In the genomic region with DNA sequence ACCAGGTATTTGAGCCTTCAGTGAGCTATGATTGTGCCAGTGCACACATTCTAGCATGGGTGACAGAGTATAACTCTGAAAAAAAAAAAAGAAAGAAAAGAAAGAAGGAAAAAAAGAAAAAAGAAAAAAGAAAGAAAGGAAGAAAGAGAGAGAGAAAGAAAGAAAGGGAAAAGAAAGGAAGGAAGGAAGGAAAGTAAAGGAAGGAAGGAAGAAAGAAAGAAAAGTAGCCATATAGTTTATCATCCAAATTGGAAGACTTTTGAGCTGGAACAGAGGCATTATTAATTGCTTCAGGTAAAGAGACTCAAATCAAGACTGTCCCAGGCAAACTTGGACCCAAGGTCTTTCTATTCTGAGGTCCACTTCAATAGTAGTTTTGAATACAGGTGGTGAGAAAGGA, we compare ENCODE assay signal across 20 cellular contexts. TPM values are rescaled to one million over a fixed set of nuclear protein-coding genes. Genes with fewer than 3 reads are reported as not detected.
A peak's percentile ranks its signal among the peaks of the same experiment; 100 is the strongest.
DNase-seq lines count a peak whose midpoint lies in the region; ATAC-seq, FAIRE-seq and TF ChIP-seq lines count a peak whose summit lies in the region.
"Had no signal": no experiment of that assay in that cellular context is flagged by ENCODE, and none has a peak within 500 bp of the region (broad histone marks: within the 10 kb centered on the region; RNA-seq: fewer than 3 reads in every experiment).

No MANE protein-coding gene starts in this region.

- no peaks in the 10 kb centered on the region for H3K36me3 Mint-ChIP-seq in activated T-cell treated with anti-CD3 and anti-CD28 coated beads, Interleukin-2, amount 50 U/mL, for 72 hours (ENCODE audit: insufficient read depth in 2 of 2)
- no peaks in the 10 kb centered on the region for H3K36me3 Mint-ChIP-seq in activated T-cell treated with anti-CD3 and anti-CD28 coated beads, Interleukin-2, amount 50 U/mL, for 4 hours (ENCODE audit: insufficient read depth)
- no peaks in the 10 kb centered on the region for H3K36me3 Mint-ChIP-seq in chondrocyte (ENCODE audit: low read depth)

- H4K20me1 ChIP-seq in PC-3 (ENCODE audit: low read length) (no peaks in the 10 kb centered on the region), smooth muscle cell (ENCODE audit: low read depth) (no peaks in the 10 kb centered on the region), hepatocyte (ENCODE audit: insufficient read depth, poor library complexity, severe bottlenecking) (no peaks in the 10 kb centered on the region)

- no peaks in the 10 kb centered on the region for H3K27me3 ChIP-seq in PC-3 (ENCODE audit: low read length)
- H3K27me3 ChIP-seq in smooth muscle cell (ENCODE audit: low read depth) = no peaks in the 10 kb centered on the region
- H3K27me3 ChIP-seq in hepatocyte = no peaks in the 10 kb centered on the region
- H3K27me3 ChIP-seq: Peyer's patch, SJCRH30 had no signal

- FAIRE-seq in urothelium cell line (lab: Jason Lieb, UNC) = no peak

- no peak for DNase-seq in activated T-cell treated with anti-CD3 and anti-CD28 coated beads, Interleukin-2, amount 50 U/mL, for 72 hours
- DNase-seq in activated T-cell treated with anti-CD3 and anti-CD28 coated beads, Interleukin-2, amount 50 U/mL, for 4 hours = no peak
- no peak for DNase-seq in PC-3
- no peak for DNase-seq in chondrocyte (ENCODE audit: low spot score)
- no peak for DNase-seq in smooth muscle cell (lab: John Stamatoyannopoulos, UW; ENCODE audit: unreplicated experiment)
- no peak for DNase-seq in hepatocyte (ENCODE audit: low spot score)
- no peak for DNase-seq in urothelium cell line (ENCODE audit: low spot score)
- DNase-seq: 8988T, COR-L47, DMS79, MV-4-11, NCI-H1105 treated with DMSO at 0.1 percent for 48 hours, NCI-H2029 treated with DMSO at 0.1 percent for 48 hours, NCI-H510A treated with DMSO at 0.1 percent for 48 hours, NCI-H774, Peyer's patch, SJCRH30 had no signal

- H3K4me3 Mint-ChIP-seq in activated T-cell treated with anti-CD3 and anti-CD28 coated beads, Interleukin-2, amount 50 U/mL, for 72 hours = no peak overlapping the region
- H3K4me3 Mint-ChIP-seq in activated T-cell treated with anti-CD3 and anti-CD28 coated beads, Interleukin-2, amount 50 U/mL, for 4 hours = no peak overlapping the region
- no peak overlapping the region for H3K4me3 Mint-ChIP-seq in chondrocyte (ENCODE audit: unreplicated experiment)
- H3K4me3 Mint-ChIP-seq: B cell had no signal

- no peaks in the 10 kb centered on the region for H3K9me3 Mint-ChIP-seq in activated T-cell treated with anti-CD3 and anti-CD28 coated beads, Interleukin-2, amount 50 U/mL, for 72 hours
- no peaks in the 10 kb centered on the region for H3K9me3 Mint-ChIP-seq in activated T-cell treated with anti-CD3 and anti-CD28 coated beads, Interleukin-2, amount 50 U/mL, for 4 hours
- H3K9me3 Mint-ChIP-seq in chondrocyte (ENCODE audit: low read depth) = no peaks in the 10 kb centered on the region

- CTCF ChIA-PET in PC-3 (lab: Charles Lee) = no interaction called here

- H3K79me2 ChIP-seq in PC-3 (ENCODE audit: low read length) (no peaks in the 10 kb centered on the region), smooth muscle cell (ENCODE audit: low read depth) (no peaks in the 10 kb centered on the region), hepatocyte (no peaks in the 10 kb centered on the region)

- peaks cover 18% of the 10 kb centered on the region for H3K4me1 Mint-ChIP-seq in activated T-cell treated with anti-CD3 and anti-CD28 coated beads, Interleukin-2, amount 50 U/mL, for 72 hours (ENCODE audit: low read depth)
- H3K4me1 Mint-ChIP-seq in activated T-cell treated with anti-CD3 and anti-CD28 coated beads, Interleukin-2, amount 50 U/mL, for 4 hours (ENCODE audit: low read depth) = peaks cover 6% of the 10 kb centered on the region
- H3K4me1 Mint-ChIP-seq in chondrocyte (ENCODE audit: low read depth) = peaks cover 37% of the 10 kb centered on the region

- POLR2A ChIA-PET in PC-3 (lab: Charles Lee; ENCODE audit: unreplicated experiment) = no interaction called here

- no peak for ATAC-seq in activated T-cell treated with anti-CD3 and anti-CD28 coated beads, Interleukin-2, amount 50 U/mL, for 72 hours (replicated peaks in 1 of 2)
- no peak for ATAC-seq in activated T-cell treated with anti-CD3 and anti-CD28 coated beads, Interleukin-2, amount 50 U/mL, for 4 hours
- ATAC-seq in PC-3 = no peak
- ATAC-seq in GM18909 (IDR thresholded peaks at IDR 0.05; ENCODE audit: poor library complexity, unreplicated experiment) = no peak

- H3K4me2 ChIP-seq in PC-3 (ENCODE audit: low read length) (peak overlapping the region; percentile 16), smooth muscle cell (peak overlapping the region; percentile 28), hepatocyte (no peak overlapping the region)

- H3K9ac ChIP-seq in PC-3 (ENCODE audit: low read length) (no peak overlapping the region), smooth muscle cell (ENCODE audit: low read depth) (peak overlapping the region; percentile 31)

- intact Hi-C loops in PC-3 (cut with micrococcal nuclease) = loop anchor here (10.0 kb wide), 2 partner anchors 92 to 1202 kb away; no protein-coding TSS in a partner anchor

- peaks cover 28% of the 10 kb centered on the region for H3K4me1 ChIP-seq in PC-3 (ENCODE audit: insufficient read depth, low read length)
- H3K4me1 ChIP-seq in smooth muscle cell (ENCODE audit: low read depth) = peaks cover 10% of the 10 kb centered on the region
- peaks cover 8% of the 10 kb centered on the region for H3K4me1 ChIP-seq in hepatocyte (ENCODE audit: insufficient read depth)
- H3K4me1 ChIP-seq: Peyer's patch, SJCRH30 had no signal

- TF ChIP-seq CTCF in PC-3 (conservative IDR thresholded peaks at IDR 0.05; ENCODE audit: low read depth, low read length) (no peak), chondrocyte (IDR thresholded peaks at IDR 0.05) (no peak), smooth muscle cell (IDR thresholded peaks at IDR 0.05; ENCODE audit: borderline replicate concordance, insufficient read depth, poor library complexity, severe bottlenecking) (no peak), hepatocyte (IDR thresholded peaks at IDR 0.05; ENCODE audit: poor library complexity) (no peak)

- no peaks in the 10 kb centered on the region for H3K36me3 ChIP-seq in PC-3 (ENCODE audit: low read depth, low read length)
- no peaks in the 10 kb centered on the region for H3K36me3 ChIP-seq in smooth muscle cell (ENCODE audit: low read depth)
- no peaks in the 10 kb centered on the region for H3K36me3 ChIP-seq in hepatocyte (replicated peaks; ENCODE audit: insufficient read depth, low read depth)
- H3K36me3 ChIP-seq: HAP-1, Peyer's patch, SJCRH30 had no signal

- BruUV-seq in PC-3 (replicated peaks; lab: Mats Ljungman, UMichigan) = no TSS peak

- H3K9me2 ChIP-seq in PC-3 (replicated peaks; ENCODE audit: low read length) = no peaks in the 10 kb centered on the region
- no peaks in the 10 kb centered on the region for H3K9me2 ChIP-seq in hepatocyte (replicated peaks; ENCODE audit: insufficient read depth)

- H3K4me3 ChIP-seq in PC-3 (ENCODE audit: low read length) (no peak overlapping the region), smooth muscle cell (no peak overlapping the region), hepatocyte (no peak overlapping the region)
- H3K4me3 ChIP-seq: HAP-1, Peyer's patch, SJCRH30 had no signal

- H3K9me3 ChIP-seq in PC-3 (ENCODE audit: low read length) (no peaks in the 10 kb centered on the region), smooth muscle cell (replicated peaks; ENCODE audit: low read depth) (no peaks in the 10 kb centered on the region), hepatocyte (ENCODE audit: low read depth) (no peaks in the 10 kb centered on the region)
- H3K9me3 ChIP-seq: HAP-1, Peyer's patch, SJCRH30 had no signal

- H3K27me3 Mint-ChIP-seq in activated T-cell treated with anti-CD3 and anti-CD28 coated beads, Interleukin-2, amount 50 U/mL, for 72 hours (ENCODE audit: low read depth) = peaks cover 4% of the 10 kb centered on the region
- no peaks in the 10 kb centered on the region for H3K27me3 Mint-ChIP-seq in activated T-cell treated with anti-CD3 and anti-CD28 coated beads, Interleukin-2, amount 50 U/mL, for 4 hours (ENCODE audit: low read depth)
- no peaks in the 10 kb centered on the region for H3K27me3 Mint-ChIP-seq in chondrocyte (ENCODE audit: low read depth)

- H2AFZ ChIP-seq in PC-3 (ENCODE audit: low read length) (no peak overlapping the region), smooth muscle cell (ENCODE audit: low read depth) (no peak overlapping the region), hepatocyte (no peak overlapping the region)

- H3F3A ChIP-seq in PC-3 (ENCODE audit: low read length, unreplicated experiment) (peaks cover 4% of the 10 kb centered on the region), smooth muscle cell (ENCODE audit: low read depth) (no peaks in the 10 kb centered on the region)

- H3K27ac ChIP-seq in PC-3 (ENCODE audit: low read length) = peak overlapping the region; percentile 32
- peak overlapping the region; percentile 50 for H3K27ac ChIP-seq in smooth muscle cell (ENCODE audit: low read depth)
- H3K27ac ChIP-seq in hepatocyte = no peak overlapping the region
- H3K27ac ChIP-seq: Peyer's patch, SJCRH30 had no signal

- peak overlapping the region; percentile 72 for H3K27ac Mint-ChIP-seq in activated T-cell treated with anti-CD3 and anti-CD28 coated beads, Interleukin-2, amount 50 U/mL, for 72 hours
- H3K27ac Mint-ChIP-seq in chondrocyte (ENCODE audit: unreplicated experiment) = peak overlapping the region; percentile 92
- H3K27ac Mint-ChIP-seq: B cell had no signal

RNA-seq across cellular contexts. Expression of a gene that starts 32.9 kb away (rescaled TPM):
- 10 to 100 TPM; 22.5 to 58.2 TPM for total RNA-seq in activated T-cell treated with anti-CD3 and anti-CD28 coated beads, Interleukin-2, amount 50 U/mL, for 72 hours
- 10 to 100 TPM; 14.4 to 35.9 (median 25.1) TPM for total RNA-seq in activated T-cell treated with anti-CD3 and anti-CD28 coated beads, Interleukin-2, amount 50 U/mL, for 4 hours
- total RNA-seq in PC-3 (2014; rRNA removed) = 0.69 and 1.1 TPM in 2 replicates
- 55.5 to 104 TPM (median 95.4 TPM) in 3 replicates for total RNA-seq in chondrocyte
- 148 and 158 TPM in 2 replicates for total RNA-seq in smooth muscle cell
- 50.8 and 67.5 TPM in 2 replicates for polyA plus RNA-seq in smooth muscle cell
- 35.5 and 38.8 TPM in 2 replicates for total RNA-seq in hepatocyte
- polyA plus RNA-seq in hepatocyte = 17.2 and 17.8 TPM in 2 replicates
